ENCODE assay signal across 9 cellular contexts in genomic region chr2:203330434-203330833, GRCh38. TPM values are rescaled to one million over a fixed set of nuclear protein-coding genes. Genes with fewer than 3 reads are reported as not detected.
DNase-seq lines count a peak whose midpoint lies in the region; ATAC-seq and TF ChIP-seq lines count a peak whose summit lies in the region.
"Had no signal": no experiment of that assay in that cellular context is flagged by ENCODE, and none has a peak within 500 bp of the region (broad histone marks: within the 10 kb centered on the region; RNA-seq: fewer than 3 reads in every experiment).

No MANE protein-coding gene starts in this region.

- in situ Hi-C loops in astrocyte of the cerebellum (cut with HindIII; ENCODE audit: low sequenced_read_pairs) = no loop called here

- DNase-seq in DND-41 = no peak
- DNase-seq in astrocyte of the cerebellum (ENCODE audit: low read depth) = no peak
- no peak for DNase-seq in naive thymus-derived CD8-positive, alpha-beta T cell
- no peak for DNase-seq in retina
- DNase-seq in DMS79 treated with DMSO at 0.1 percent for 48 hours (lab: John Stamatoyannopoulos, UW) = no peak
- DNase-seq in NCI-H1048 (lab: John Stamatoyannopoulos, UW) = no peak

- H2AFZ ChIP-seq in DND-41 (ENCODE audit: low read depth, low read length) (no peak overlapping the region), KMS-11 (ENCODE audit: low read depth) (no peak overlapping the region)

- H3K36me3 ChIP-seq in DND-41 (ENCODE audit: insufficient read depth, low read length) (peaks cover 10% of the 10 kb centered on the region; the same call in 1 of the 2 replicates), KMS-11 (ENCODE audit: insufficient read depth) (peaks cover 4% of the 10 kb centered on the region; the same call in 1 of the 2 replicates)
- H3K36me3 ChIP-seq: neutrophil had no signal

- H3K36me3 Mint-ChIP-seq in naive thymus-derived CD8-positive, alpha-beta T cell = peaks cover 0 to 15% (median 0%) of the 10 kb centered on the region in 3 donors

- H3K79me2 ChIP-seq in DND-41 (ENCODE audit: insufficient read depth, low read length) = peaks cover 71% of the 10 kb centered on the region
- peaks cover 42% of the 10 kb centered on the region; the same call in 1 of the 2 replicates for H3K79me2 ChIP-seq in KMS-11 (ENCODE audit: insufficient read depth, low read depth)

- H3K4me1 ChIP-seq in DND-41 (ENCODE audit: insufficient read depth, low read length) (peaks cover 34% of the 10 kb centered on the region), KMS-11 (ENCODE audit: low read depth, poor library complexity, severe bottlenecking) (peaks cover 27% of the 10 kb centered on the region)

- POLR2A ChIA-PET in naive thymus-derived CD8-positive, alpha-beta T cell (lab: Charles Lee) = no interaction called here

- H4K20me1 ChIP-seq in DND-41 (ENCODE audit: insufficient read depth, low read length) (peaks cover 13% of the 10 kb centered on the region; the same call in 1 of the 2 replicates), KMS-11 (ENCODE audit: insufficient read depth) (no peaks in the 10 kb centered on the region)

- H3K4me2 ChIP-seq in DND-41 (ENCODE audit: insufficient read depth, low read length) (peak overlapping the region; percentile 64), KMS-11 (peak overlapping the region; percentile 97; the same call in 1 of the 2 replicates)

- no peaks in the 10 kb centered on the region for H3K27me3 Mint-ChIP-seq in naive thymus-derived CD8-positive, alpha-beta T cell

- ATAC-seq in DND-41 (ENCODE audit: insufficient read depth, low read depth) = no peak
- ATAC-seq in naive thymus-derived CD8-positive, alpha-beta T cell = no peak
- ATAC-seq in HG03175 (IDR thresholded peaks at IDR 0.05; ENCODE audit: unreplicated experiment) = no peak

- TF ChIP-seq CTCF in DND-41 (IDR thresholded peaks at IDR 0.05; ENCODE audit: borderline replicate concordance, extremely low read depth, low read length, poor library complexity, severe bottlenecking) (no peak), KMS-11 (conservative IDR thresholded peaks at IDR 0.05; ENCODE audit: low read depth, low read length) (no peak), astrocyte of the cerebellum (IDR thresholded peaks at IDR 0.05; ENCODE audit: low read depth, low read length, missing control alignments) (no peak)

- peak overlapping the region in 4 of 10 donors; percentile 6 to 62 (median 28) for H3K27ac Mint-ChIP-seq in naive thymus-derived CD8-positive, alpha-beta T cell

- H3K9me3 Mint-ChIP-seq in naive thymus-derived CD8-positive, alpha-beta T cell = no peaks in the 10 kb centered on the region

- H3K27ac ChIP-seq in DND-41 (ENCODE audit: low read length) (peak overlapping the region; percentile 48; the same call in 1 of the 2 replicates), KMS-11 (no peak overlapping the region)
- H3K27ac ChIP-seq: neutrophil had no signal

- H3K9me3 ChIP-seq in DND-41 (ENCODE audit: insufficient read depth, low read length, severe bottlenecking) = no peaks in the 10 kb centered on the region
- H3K9me3 ChIP-seq: neutrophil had no signal

- no peaks in the 10 kb centered on the region for H3K27me3 ChIP-seq in DND-41 (ENCODE audit: insufficient read depth, low read length, poor library complexity)
- no peaks in the 10 kb centered on the region for H3K27me3 ChIP-seq in KMS-11 (ENCODE audit: insufficient read depth, low read depth)

- peaks cover 12 to 42% (median 37%) of the 10 kb centered on the region in 4 donors for H3K4me1 Mint-ChIP-seq in naive thymus-derived CD8-positive, alpha-beta T cell

- peak overlapping the region in 9 of 10 donors; percentile 13 to 93 (median 89) for H3K4me3 Mint-ChIP-seq in naive thymus-derived CD8-positive, alpha-beta T cell

- peak overlapping the region; percentile 90 for H3K9ac ChIP-seq in DND-41 (ENCODE audit: low read depth, low read length)
- H3K9ac ChIP-seq in KMS-11 = no peak overlapping the region

- H3K4me3 ChIP-seq in DND-41 (ENCODE audit: low read depth in 1 of 2, low read length in 2 of 2) (peak overlapping the region in 1 of 2 experiments; percentile 82; a peak in 2 of 4 replicates), KMS-11 (IDR thresholded peaks at IDR 0.05; ENCODE audit: insufficient read depth, low read depth, low read length) (no peak overlapping the region), astrocyte of the cerebellum (ENCODE audit: low read depth, low read length) (peak overlapping the region; percentile 90)

RNA-seq across cellular contexts. Expression of gene ABI2, which starts 2.2 kb away (rescaled TPM):
- total RNA-seq in naive thymus-derived CD8-positive, alpha-beta T cell = 10 to 100 TPM; 33.1 to 37.4 TPM
- 10 to 100 TPM; 27.0 to 30.8 (median 27.7) TPM for polyA plus RNA-seq in naive thymus-derived CD8-positive, alpha-beta T cell
